In the genomic region with DNA sequence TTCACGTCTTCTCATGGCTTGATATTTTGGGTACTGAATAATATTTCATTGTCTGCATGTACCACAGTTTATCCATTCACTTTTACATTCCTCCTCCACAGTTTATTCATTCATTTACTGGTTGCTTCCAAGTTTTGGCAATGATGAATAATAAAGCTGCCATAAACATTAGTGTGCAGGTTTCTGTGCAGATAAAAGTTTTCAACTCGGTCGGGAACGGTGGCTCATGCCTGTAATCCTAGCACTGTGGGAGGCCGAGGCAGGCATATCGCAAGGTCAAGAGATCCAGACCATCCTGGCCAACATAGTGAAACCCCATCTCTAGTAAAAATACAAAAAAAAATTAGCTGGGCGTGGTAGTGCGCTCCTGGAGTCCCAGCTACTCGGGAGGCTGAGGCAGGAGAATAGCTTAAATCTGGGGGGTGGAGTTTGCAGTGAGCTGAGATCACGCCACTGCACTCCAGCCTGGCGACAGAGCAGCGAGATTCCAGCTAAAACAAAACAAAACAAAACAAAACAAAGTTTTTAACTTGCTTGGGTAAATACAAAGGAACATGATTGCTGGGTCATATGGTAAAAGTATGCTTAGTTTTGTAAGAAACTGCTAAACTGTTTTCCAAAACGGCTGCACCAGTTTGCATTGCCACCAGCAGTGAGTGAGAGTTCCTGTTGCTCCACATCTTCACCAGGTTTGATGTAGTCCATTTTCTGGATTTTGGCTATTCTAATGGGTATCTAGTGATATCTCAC, we compare ENCODE assay signal across 20 cellular contexts.
"Had no signal": no experiment of that assay in that cellular context is flagged by ENCODE, and none has a peak within 500 bp of the region (broad histone marks: within the 10 kb centered on the region; RNA-seq: fewer than 3 reads in every experiment).

No MANE protein-coding gene starts in this region.

- H3K9me3 ChIP-seq: mucosa of descending colon, psoas muscle, right lobe of liver had no signal

- H3K4me3 ChIP-seq: lung, mucosa of descending colon, psoas muscle, right lobe of liver had no signal

- ATAC-seq: activated CD8-positive, alpha-beta memory T cell treated with anti-CD3 and anti-CD28 coated beads, Interleukin-2, amount 10 ng/mL, durations not matched to agents 7 days and 5 days; foreskin keratinocyte; left colon; mucosa of descending colon; naive thymus-derived CD8-positive, alpha-beta T cell; psoas muscle; stimulated activated effector memory CD8-positive, alpha-beta T cell treated with anti-CD3 and anti-CD28 coated beads, Interleukin-12 subunit alpha, Interleukin-12 subunit beta, amount 100 ng/mL, for 72 hours had no signal

- H3K27ac ChIP-seq: foreskin keratinocyte, psoas muscle, right lobe of liver had no signal

- H3K36me3 ChIP-seq: right lobe of liver had no signal

- H3K27me3 ChIP-seq: foreskin keratinocyte, right lobe of liver had no signal

- DNase-seq: activated CD4-positive, alpha-beta T cell treated with anti-CD3 and anti-CD28 coated beads, Interleukin-2, amount 50 U/mL, for 48 hours; activated CD4-positive, CD25-positive, alpha-beta regulatory T cell treated with anti-CD3 and anti-CD28 coated beads, Interleukin-2, amount 50 U/mL, for 72 hours; activated CD8-positive, alpha-beta memory T cell treated with anti-CD3 and anti-CD28 coated beads, Interleukin-2, amount 10 ng/mL, durations not matched to agents 7 days and 5 days; activated gamma-delta T cell treated with Interleukin-2 at 50 U/mL for 16 hours; activated naive CD8-positive, alpha-beta T cell treated with anti-CD3 and anti-CD28 coated beads for 36 hours; activated T-cell treated with anti-CD3 and anti-CD28 coated beads, Interleukin-2, amount 50 U/mL, for 24 hours; caudate nucleus; cortex of kidney; effector memory CD4-positive, alpha-beta T cell; foreskin keratinocyte; immature natural killer cell; left colon; mucosa of descending colon; naive thymus-derived CD8-positive, alpha-beta T cell; occipital lobe; psoas muscle; right lobe of liver; T-helper 9 cell had no signal

- H3K4me1 ChIP-seq: foreskin keratinocyte, right lobe of liver had no signal
